ENCODE assay signal across 8 cellular contexts in the genomic region with DNA sequence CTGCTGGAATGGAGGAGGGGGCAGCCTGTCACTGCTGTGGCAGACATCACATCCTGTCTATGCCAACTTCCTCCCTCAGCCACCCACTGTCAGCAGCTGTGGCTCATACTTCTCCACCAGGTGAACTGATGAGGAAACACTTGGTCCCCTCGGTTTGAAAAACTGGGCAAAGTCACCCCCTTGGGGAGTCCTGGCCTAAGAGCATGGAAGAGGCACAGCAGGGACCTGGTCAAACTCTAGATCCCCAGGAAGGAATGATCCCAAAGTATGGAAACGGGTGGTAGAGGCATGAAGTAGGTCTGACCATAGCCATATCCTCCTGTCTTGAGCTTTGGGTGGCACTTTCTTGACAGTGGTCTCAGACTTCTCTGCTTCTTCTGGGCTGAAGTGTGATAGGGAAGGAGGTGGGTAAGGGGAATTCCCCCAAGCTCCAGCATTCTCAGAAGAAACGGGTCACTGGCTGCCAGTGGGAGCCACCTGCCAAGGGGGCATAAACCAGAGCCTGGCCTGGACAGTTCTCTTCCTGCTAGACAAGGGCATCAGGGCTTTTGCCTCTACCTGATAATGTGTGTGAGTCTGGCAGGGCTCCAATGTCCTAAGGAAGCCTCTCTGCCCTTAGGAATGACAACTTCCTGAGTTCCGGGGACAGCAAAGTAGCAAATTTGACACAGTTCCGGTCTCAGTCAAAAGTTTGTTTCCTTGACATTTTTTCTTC. TPM values are rescaled to one million over a fixed set of nuclear protein-coding genes. Genes with fewer than 3 reads are reported as not detected.
DNase-seq lines count a peak whose midpoint lies in the region; ATAC-seq, FAIRE-seq and TF ChIP-seq lines count a peak whose summit lies in the region.

No MANE protein-coding gene starts in this region.

- H3K27ac ChIP-seq in effector memory CD4-positive, alpha-beta T cell (ENCODE audit: insufficient read depth, low read length, poor library complexity, severe bottlenecking) = peak overlapping the region; percentile 84
- H3K27ac ChIP-seq in GM23248 = no peak overlapping the region

- DNase-seq in activated CD4-positive, alpha-beta T cell treated with anti-CD3 and anti-CD28 coated beads for 4 hours = peak; percentile 69
- DNase-seq in effector memory CD4-positive, alpha-beta T cell = peak; percentile 48 to 61 (median 50)
- DNase-seq in stimulated activated CD4-positive, alpha-beta T cell treated with anti-CD3 and anti-CD28 coated beads, Interleukin-2, amount 100 ng/mL, for 48 hours = peak; percentile 32 to 44
- DNase-seq in glutamatergic neuron (no peak), H54 (ENCODE audit: insufficient read length, low spot score) (no peak), GM23248 (no peak)

- H3K4me1 Mint-ChIP-seq in glutamatergic neuron (ENCODE audit: low read depth, unreplicated experiment) = peaks cover 38% of the 10 kb centered on the region

- in situ Hi-C loops in GM23248 (cut with MboI) = no loop called here

- peaks cover 84% of the 10 kb centered on the region for H3K79me2 ChIP-seq in GM23248 (ENCODE audit: insufficient read depth)

- TF ChIP-seq CTCF in glutamatergic neuron (IDR thresholded peaks at IDR 0.05; ENCODE audit: partially characterized antibody, unreplicated experiment) = no peak

- no peak overlapping the region for H2AFZ ChIP-seq in GM23248

- peaks cover 33% of the 10 kb centered on the region for H3F3A ChIP-seq in GM23248 (ENCODE audit: insufficient read depth)

- H4K20me1 ChIP-seq in GM23248 (ENCODE audit: insufficient read depth) = no peaks in the 10 kb centered on the region

- ATAC-seq in GM18867 (IDR thresholded peaks at IDR 0.05; ENCODE audit: unreplicated experiment) (peak; percentile 45), GM18519 (IDR thresholded peaks at IDR 0.05; ENCODE audit: low FRiP score, unreplicated experiment) (no peak)

- H3K9me3 ChIP-seq in effector memory CD4-positive, alpha-beta T cell (ENCODE audit: control insufficient read depth, low read length) = no peaks in the 10 kb centered on the region
- no peaks in the 10 kb centered on the region for H3K9me3 ChIP-seq in GM23248 (ENCODE audit: low read depth)

- no peak overlapping the region for H3K27ac Mint-ChIP-seq in glutamatergic neuron (ENCODE audit: unreplicated experiment)

- no peaks in the 10 kb centered on the region for H3K9me2 ChIP-seq in GM23248 (ENCODE audit: insufficient read depth)

- H3K4me3 ChIP-seq in effector memory CD4-positive, alpha-beta T cell (ENCODE audit: insufficient read depth, low read depth, low read length, poor library complexity, severe bottlenecking) = peak overlapping the region; percentile 23
- no peak overlapping the region for H3K4me3 ChIP-seq in GM23248

- H3K9ac ChIP-seq in GM23248 = no peak overlapping the region

- no peaks in the 10 kb centered on the region for H3K36me3 Mint-ChIP-seq in glutamatergic neuron (ENCODE audit: unreplicated experiment)

- FAIRE-seq in H54 (lab: Jason Lieb, UNC) = no peak

- H3K4me2 ChIP-seq in GM23248 (ENCODE audit: unreplicated experiment) = no peak overlapping the region

- H3K4me1 ChIP-seq in effector memory CD4-positive, alpha-beta T cell (ENCODE audit: control insufficient read depth, insufficient read depth, low read length, poor library complexity, severe bottlenecking) = peaks cover 54% of the 10 kb centered on the region
- H3K4me1 ChIP-seq in GM23248 (ENCODE audit: insufficient read depth) = peaks cover 39% of the 10 kb centered on the region

- H3K36me3 ChIP-seq in effector memory CD4-positive, alpha-beta T cell (ENCODE audit: control insufficient read depth, insufficient read depth, low read length) = no peaks in the 10 kb centered on the region
- no peaks in the 10 kb centered on the region for H3K36me3 ChIP-seq in GM23248 (ENCODE audit: low read depth)

- H3K9me3 Mint-ChIP-seq in glutamatergic neuron (ENCODE audit: unreplicated experiment) = peaks cover 23% of the 10 kb centered on the region

- H3K4me3 Mint-ChIP-seq in glutamatergic neuron (ENCODE audit: unreplicated experiment) = no peak overlapping the region

- peaks cover 16% of the 10 kb centered on the region for H3K27me3 Mint-ChIP-seq in glutamatergic neuron (ENCODE audit: unreplicated experiment)

- WGBS in GM23248 (ENCODE audit: low coverage in 1 of 2, low lambda C conversion rate in 2 of 2, missing lambda C conversion rate in 2 of 2), 2 experiments = 89 to 94% methylated on average over 5 of the region's 5 CpGs

- no peak for TF ChIP-seq POLR2A in H54 (IDR thresholded peaks at IDR 0.05; ENCODE audit: low read depth, low read length)

- H3K27me3 ChIP-seq in effector memory CD4-positive, alpha-beta T cell (replicated peaks; ENCODE audit: control insufficient read depth, insufficient read depth, low read length, poor library complexity, severe bottlenecking) = no peaks in the 10 kb centered on the region
- H3K27me3 ChIP-seq in GM23248 (replicated peaks; ENCODE audit: insufficient read depth) = no peaks in the 10 kb centered on the region

RNA-seq across cellular contexts. Expression of gene FMNL3, which starts 36.0 kb away (rescaled TPM):
- total RNA-seq in glutamatergic neuron (ENCODE audit: unreplicated experiment) = 13.7 TPM
- total RNA-seq in GM23248 (2014; rRNA removed; shearing (Covaris generic)) = 24.0 and 32.9 TPM in 2 replicates
- 7.9 and 9.3 TPM in 2 replicates for polyA plus RNA-seq in GM23248 (2016; fragmentation: Nextera tagmentation; extraction: Ambion mirVana)

RNA-seq across cellular contexts. Expression of gene PRPF40B, which starts 47.8 kb away (rescaled TPM):
- total RNA-seq in glutamatergic neuron (ENCODE audit: unreplicated experiment) = 26.4 TPM
- 9.9 and 10.2 TPM in 2 replicates for total RNA-seq in GM23248 (2014; rRNA removed; shearing (Covaris generic))
- polyA plus RNA-seq in GM23248 (2016; fragmentation: Nextera tagmentation; extraction: Ambion mirVana) = 11.6 and 12.6 TPM in 2 replicates

Comparison
In these comparisons a context has a peak if more than half of its experiments do, and no peak if none do; other contexts are left out.
1. DNase-seq: peak in activated CD4-positive, alpha-beta T cell treated with anti-CD3 and anti-CD28 coated beads for 4 hours (2 of 2), effector memory CD4-positive, alpha-beta T cell (3 of 3) and stimulated activated CD4-positive, alpha-beta T cell treated with anti-CD3 and anti-CD28 coated beads, Interleukin-2, amount 100 ng/mL, for 48 hours (2 of 2); none in glutamatergic neuron (single experiment), H54 (single experiment) and GM23248 (single experiment).